ENCODE assay signal across 8 cellular contexts in genomic region chr3:133926736-133927542, GRCh38. TPM values are rescaled to one million over a fixed set of nuclear protein-coding genes. Genes with fewer than 3 reads are reported as not detected.
A peak's percentile ranks its signal among the peaks of the same experiment; 100 is the strongest.
DNase-seq lines count a peak whose midpoint lies in the region; ATAC-seq and TF ChIP-seq lines count a peak whose summit lies in the region.

No MANE protein-coding gene starts in this region.

- DNase-seq in NCI-H146 (lab: John Stamatoyannopoulos, UW) (peak; percentile 57), NCI-H146 treated with DMSO at 0.1 percent for 48 hours (lab: John Stamatoyannopoulos, UW; ENCODE audit: unreplicated experiment) (no peak), coronary artery (ENCODE audit: low spot score) (no peak), NCI-H2081 treated with DMSO at 0.1 percent for 48 hours (lab: John Stamatoyannopoulos, UW) (no peak), cerebellum (ENCODE audit: low spot score) (no peak)

- no peak overlapping the region for H3K9ac ChIP-seq in muscle layer of colon (ENCODE audit: low read length)

- ATAC-seq in HG03571 (IDR thresholded peaks at IDR 0.05; ENCODE audit: unreplicated experiment) (peak; percentile 12), HG02885 (IDR thresholded peaks at IDR 0.05; ENCODE audit: poor library complexity, unreplicated experiment) (no peak)

- TF ChIP-seq CTCF in coronary artery (IDR thresholded peaks at IDR 0.05) = no peak

- H3K27me3 ChIP-seq in muscle layer of colon (ENCODE audit: control insufficient read depth in 1 of 2, insufficient read depth in 2 of 2, low read length in 2 of 2) = no peaks in the 10 kb centered on the region

- H3K36me3 ChIP-seq in muscle layer of colon (ENCODE audit: insufficient read depth, low read length) = no peaks in the 10 kb centered on the region

- H3K4me3 ChIP-seq in coronary artery (peak overlapping the region; percentile 73), muscle layer of colon (ENCODE audit: low read depth in 1 of 2, low read length in 2 of 2) (peak overlapping the region; percentile 44 to 66)

- H3K4me1 ChIP-seq in muscle layer of colon (ENCODE audit: insufficient read depth, low read length) = peaks cover 5% of the 10 kb centered on the region

- H3K9me3 ChIP-seq in muscle layer of colon (ENCODE audit: low read length) = no peaks in the 10 kb centered on the region

- H3K27ac ChIP-seq in coronary artery (no peak overlapping the region), muscle layer of colon (ENCODE audit: low read depth, low read length) (no peak overlapping the region)

RNA-seq across cellular contexts. Expression of gene RAB6B, which starts 31.3 kb away (rescaled TPM):
- total RNA-seq in cerebellum = 50.9 TPM
